Comparison of ENCODE assay signal across 1 cellular context in genomic region chr9:128100581-128100980, GRCh38.
TF ChIP-seq lines count a peak whose summit lies in the region.

No MANE protein-coding gene starts in this region.

TF ChIP-seq in liver, 16 proteins besides CTCF, POLR2A, EP300 and RAD21 (continued from another document):
- TF ChIP-seq ZBTB33 (IDR thresholded peaks at IDR 0.05) = no peak
- TF ChIP-seq, protein P1, sequence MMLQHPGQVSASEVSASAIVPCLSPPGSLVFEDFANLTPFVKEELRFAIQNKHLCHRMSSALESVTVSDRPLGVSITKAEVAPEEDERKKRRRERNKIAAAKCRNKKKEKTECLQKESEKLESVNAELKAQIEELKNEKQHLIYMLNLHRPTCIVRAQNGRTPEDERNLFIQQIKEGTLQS (IDR thresholded peaks at IDR 0.05) = no peak
- no peak for TF ChIP-seq RXRA (IDR thresholded peaks at IDR 0.05)
- TF ChIP-seq TAF1 (conservative IDR thresholded peaks at IDR 0.05) = no peak
- TF ChIP-seq REST (IDR thresholded peaks at IDR 0.05) = no peak
- no peak for TF ChIP-seq SP1 (IDR thresholded peaks at IDR 0.05)
- no peak for TF ChIP-seq GABPA (IDR thresholded peaks at IDR 0.05 in 1 of 2, conservative IDR thresholded peaks at IDR 0.05 in 1 of 2)
